1 cellular context compared by ENCODE assay signal in genomic region chr5:544675-545330, GRCh38.
TF ChIP-seq lines count a peak whose summit lies in the region.

No MANE protein-coding gene starts in this region.

TF ChIP-seq in GM12878, 131 proteins besides CTCF, POLR2A, EP300 and RAD21:
- no peak for TF ChIP-seq BCLAF1 (IDR thresholded peaks at IDR 0.05)
- TF ChIP-seq RAD51 (IDR thresholded peaks at IDR 0.05): no peak
- no peak for TF ChIP-seq POU2F2 (IDR thresholded peaks at IDR 0.05; ENCODE audit: borderline replicate concordance, low read depth, low read length)
- no peak for TF ChIP-seq IKZF1 (conservative IDR thresholded peaks at IDR 0.05)
- no peak for TF ChIP-seq HSF1 (IDR thresholded peaks at IDR 0.05; ENCODE audit: low read depth, low read length)
- no peak for TF ChIP-seq HDAC2 (IDR thresholded peaks at IDR 0.05)
- TF ChIP-seq SREBF2 (IDR thresholded peaks at IDR 0.05; ENCODE audit: low read length): no peak
- TF ChIP-seq ZNF622 (IDR thresholded peaks at IDR 0.05): no peak
- TF ChIP-seq SIN3A (IDR thresholded peaks at IDR 0.05; ENCODE audit: low read depth, low read length): no peak
- no peak for TF ChIP-seq SMARCA5 (IDR thresholded peaks at IDR 0.05)
- no peak for TF ChIP-seq ZBED1 (IDR thresholded peaks at IDR 0.05; ENCODE audit: borderline replicate concordance)
- no peak for TF ChIP-seq RUNX3 (IDR thresholded peaks at IDR 0.05; ENCODE audit: low read length)
- no peak for TF ChIP-seq USF1 (IDR thresholded peaks at IDR 0.05; ENCODE audit: borderline replicate concordance, extremely low read length, insufficient read depth, low read depth, low read length)
- TF ChIP-seq IKZF2 (IDR thresholded peaks at IDR 0.05): no peak
